30 cellular contexts compared by ENCODE assay signal in the genomic region with DNA sequence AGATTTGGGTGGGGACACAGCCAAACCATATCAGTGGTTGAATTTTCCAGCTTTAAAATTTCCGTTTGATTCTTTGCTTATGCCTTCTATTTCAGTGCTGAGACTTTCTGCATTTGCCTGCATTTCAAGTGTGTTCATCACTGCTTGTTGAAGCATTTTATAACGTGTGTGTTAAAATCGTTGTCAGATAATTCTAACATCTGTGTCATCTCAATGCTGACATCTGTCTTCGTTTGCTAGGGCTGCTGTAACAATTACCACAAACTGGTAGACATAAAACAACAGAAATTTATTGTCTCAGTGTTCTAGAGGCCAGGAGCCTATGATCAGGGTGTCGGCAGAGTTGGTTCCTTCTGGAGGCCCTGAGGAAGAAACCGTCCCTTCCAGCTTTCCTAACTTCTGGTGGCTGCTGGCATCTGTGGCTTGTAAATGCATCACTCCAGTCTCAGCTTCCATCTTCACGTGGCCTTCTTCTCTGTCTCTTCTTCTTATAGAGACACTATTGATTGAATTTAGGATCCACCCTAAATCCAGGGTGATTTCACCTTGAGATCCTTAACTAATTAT.
"Had no signal": no experiment of that assay in that cellular context is flagged by ENCODE, and none has a peak within 500 bp of the region (broad histone marks: within the 10 kb centered on the region; RNA-seq: fewer than 3 reads in every experiment).

No MANE protein-coding gene starts in this region.

- H3K36me3 ChIP-seq: brain microvascular endothelial cell, SJCRH30, WERI-Rb-1 had no signal

- DNase-seq: activated CD4-positive, alpha-beta T cell treated with anti-CD3 and anti-CD28 coated beads for 1 hour; activated CD4-positive, alpha-beta T cell treated with anti-CD3 and anti-CD28 coated beads for 48 hours; activated CD4-positive, CD25-positive, alpha-beta regulatory T cell; activated CD8-positive, alpha-beta T cell treated with anti-CD3 and anti-CD28 coated beads for 36 hours; activated gamma-delta T cell treated with Interleukin-2 at 50 U/mL for 16 hours; activated naive CD4-positive, alpha-beta T cell treated with anti-CD3 and anti-CD28 coated beads, Interleukin-2, amount 10 ng/mL, durations not matched to agents 7 days and 5 days; activated naive CD8-positive, alpha-beta T cell treated with anti-CD3 and anti-CD28 coated beads for 36 hours; activated T-cell treated with anti-CD3 and anti-CD28 coated beads for 4 hours; activated T-cell treated with anti-CD3 and anti-CD28 coated beads, Interleukin-2, amount 50 U/mL, for 4 hours; amniotic stem cell; aorta; brain microvascular endothelial cell; central memory CD4-positive, alpha-beta T cell; IMR-90; NCI-H1105; NCI-H1436; NCI-H187; NCI-H2029 treated with DMSO at 0.1 percent for 48 hours; NCI-H2107; NCI-H226; NCI-H446 treated with DMSO at 0.1 percent for 48 hours; SHP77; SJCRH30; SW 1271; T-helper 1 cell; T-helper 2 cell; T-helper 9 cell; WERI-Rb-1 had no signal

- H3K9me3 ChIP-seq: SJCRH30 had no signal

- ATAC-seq: activated CD8-positive, alpha-beta T cell treated with anti-CD3 and anti-CD28 coated beads for 36 hours; activated T-cell treated with anti-CD3 and anti-CD28 coated beads, Interleukin-2, amount 50 U/mL, for 4 hours; K562; Panc1 had no signal

- H3K27ac ChIP-seq: brain microvascular endothelial cell, SJCRH30, WERI-Rb-1 had no signal

- H3K4me1 ChIP-seq: SJCRH30 had no signal

- H3K27me3 ChIP-seq: brain microvascular endothelial cell, SJCRH30 had no signal

- H3K4me3 ChIP-seq: K562, SJCRH30 had no signal
